8 cellular contexts compared by ENCODE assay signal in genomic region chr10:27242951-27243551, GRCh38.
DNase-seq lines count a peak whose midpoint lies in the region; ATAC-seq lines count a peak whose summit lies in the region.

No MANE protein-coding gene starts in this region.

- peak; percentile 34 for ATAC-seq in HG02759 (IDR thresholded peaks at IDR 0.05; ENCODE audit: unreplicated experiment)

- DNase-seq in DMS153 (lab: John Stamatoyannopoulos, UW) (peak; percentile 2), DMS153 treated with DMSO at 0.1 percent for 48 hours (lab: John Stamatoyannopoulos, UW; ENCODE audit: unreplicated experiment) (no peak), NCI-H2227 treated with DMSO at 0.1 percent for 48 hours (lab: John Stamatoyannopoulos, UW) (peak; percentile 49), dedifferentiated amniotic fluid mesenchymal stem cell (ENCODE audit: extremely low spot score) (peak; percentile 31), left kidney (ENCODE audit: low read depth, low spot score) (peak; percentile 82)
- DNase-seq in activated CD4-positive, CD25-positive, alpha-beta regulatory T cell treated with anti-CD3 and anti-CD28 coated beads, Interleukin-2, amount 50 U/mL, for 72 hours, result peak; percentile 52
- peak; percentile 48 to 57 for DNase-seq in stimulated activated CD4-positive, alpha-beta T cell treated with anti-CD3 and anti-CD28 coated beads, Interleukin-1b, Interleukin-23, amount 100 ng/mL, for 4 hours (ENCODE audit: low read depth in 2 of 2)
